Comparison of ENCODE assay signal across 9 cellular contexts in the genomic region with DNA sequence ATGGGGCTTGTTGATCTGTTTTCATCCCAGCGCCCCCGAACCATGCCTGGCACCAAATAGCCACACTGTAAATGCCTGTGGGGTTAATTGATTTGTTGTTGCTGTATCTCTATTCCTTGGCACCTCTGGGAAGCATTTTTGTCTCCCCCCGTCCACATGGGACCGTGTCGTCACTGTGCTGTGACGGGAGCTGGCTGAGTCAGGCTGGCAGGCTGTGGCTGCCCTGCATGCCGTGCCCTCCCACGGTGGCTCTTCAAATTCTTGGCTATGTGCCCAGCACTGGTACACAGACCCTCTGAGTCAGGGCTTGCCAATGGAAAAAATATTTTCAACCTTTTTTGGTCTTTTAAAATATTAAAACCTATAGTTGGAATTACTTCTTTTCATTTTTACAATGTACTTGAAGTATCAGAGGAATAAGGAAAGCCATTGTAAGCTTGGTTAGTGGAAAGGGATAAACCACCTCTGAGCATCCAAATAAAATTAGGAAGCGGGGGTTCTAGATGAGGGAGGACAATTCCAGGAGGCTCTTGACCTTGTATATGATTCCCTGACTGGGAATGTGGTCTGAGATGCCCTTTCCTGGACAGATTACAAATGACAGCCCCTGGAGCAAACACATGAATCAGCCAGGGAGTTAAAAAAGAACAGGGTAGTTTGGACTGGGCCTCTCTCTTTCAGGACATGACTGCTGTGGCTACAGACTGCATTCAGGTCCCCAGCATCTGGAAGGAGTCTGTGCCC. TPM values are rescaled to one million over a fixed set of nuclear protein-coding genes. Genes with fewer than 3 reads are reported as not detected.
DNase-seq lines count a peak whose midpoint lies in the region; ATAC-seq and TF ChIP-seq lines count a peak whose summit lies in the region.
"Had no signal": no experiment of that assay in that cellular context is flagged by ENCODE, and none has a peak within 500 bp of the region (broad histone marks: within the 10 kb centered on the region; RNA-seq: fewer than 3 reads in every experiment).

No MANE protein-coding gene starts in this region.

- H3K4me1 Mint-ChIP-seq in naive thymus-derived CD8-positive, alpha-beta T cell, result peaks cover 41 to 99% (median 93%) of the 10 kb centered on the region in 4 donors

- H3K36me3 ChIP-seq in tibial artery, result no peaks in the 10 kb centered on the region

- H3K36me3 Mint-ChIP-seq in naive thymus-derived CD8-positive, alpha-beta T cell, result peaks cover 6 to 31% (median 8%) of the 10 kb centered on the region in 3 donors

- peak overlapping the region; percentile 10 to 83 (median 76) for H3K4me3 Mint-ChIP-seq in naive thymus-derived CD8-positive, alpha-beta T cell

- peak overlapping the region; percentile 75 to 97 (median 92) for H3K27ac Mint-ChIP-seq in naive thymus-derived CD8-positive, alpha-beta T cell

- DNase-seq in NCI-H2227 (lab: John Stamatoyannopoulos, UW; ENCODE audit: unreplicated experiment) (peak; percentile 9), NCI-H2227 treated with DMSO at 0.1 percent for 48 hours (lab: John Stamatoyannopoulos, UW) (no peak), T-helper 22 cell (ENCODE audit: low read depth) (peak; percentile 57), tibial artery (peak; percentile 46 to 90)
- peak; percentile 35 for DNase-seq in effector CD4-positive, alpha-beta T cell
- DNase-seq in naive thymus-derived CD8-positive, alpha-beta T cell, result peak; percentile 35 to 84 (median 64)

- no peak for TF ChIP-seq CTCF in tibial artery (IDR thresholded peaks at IDR 0.05)

- peak overlapping the region; percentile 77 to 83 for H3K27ac ChIP-seq in tibial artery
- H3K27ac ChIP-seq: C4-2B had no signal

- H3K4me1 ChIP-seq in tibial artery, result peaks cover 0 to 75% (median 49%) of the 10 kb centered on the region in 4 donors

- H3K27me3 ChIP-seq in tibial artery, result no peaks in the 10 kb centered on the region

- peaks cover 0 to 3% (median 0%) of the 10 kb centered on the region in 9 donors for H3K9me3 Mint-ChIP-seq in naive thymus-derived CD8-positive, alpha-beta T cell

- no peaks in the 10 kb centered on the region for H3K9me3 ChIP-seq in tibial artery

- ATAC-seq in naive thymus-derived CD8-positive, alpha-beta T cell, result peak; percentile 58 to 60
- ATAC-seq in GM18511 (IDR thresholded peaks at IDR 0.05; ENCODE audit: unreplicated experiment) (no peak), HG02981 (IDR thresholded peaks at IDR 0.05; ENCODE audit: unreplicated experiment) (no peak)

- POLR2A ChIA-PET in naive thymus-derived CD8-positive, alpha-beta T cell (lab: Charles Lee), result interaction anchor here (0.6 to 13.7 kb wide), 7 partner anchors 9 to 29 kb away, joined by 3 to 292 read pairs (median 5); no protein-coding TSS in a partner anchor

- no peak overlapping the region for H3K4me3 ChIP-seq in tibial artery

- intact Hi-C loops in tibial artery (cut with DNase I; ENCODE audit: low total_unique reads), result no loop called here

- H3K27me3 Mint-ChIP-seq in naive thymus-derived CD8-positive, alpha-beta T cell, result no peaks in the 10 kb centered on the region

RNA-seq across cellular contexts. Expression of gene DGKD, which starts 59.4 kb away (rescaled TPM):
- 100 to 1,000 TPM; 300 to 315 TPM for total RNA-seq in naive thymus-derived CD8-positive, alpha-beta T cell
- 10 to 100 TPM; 29.3 to 44.5 (median 31.6) TPM for polyA plus RNA-seq in naive thymus-derived CD8-positive, alpha-beta T cell

Comparison
In these comparisons a context has a peak if more than half of its experiments do, and no peak if none do; other contexts are left out.
1. ATAC-seq: peak in naive thymus-derived CD8-positive, alpha-beta T cell (2 of 2); none in GM18511 (single experiment) and HG02981 (single experiment).